ENCODE assay signal across 10 cellular contexts in the genomic region with DNA sequence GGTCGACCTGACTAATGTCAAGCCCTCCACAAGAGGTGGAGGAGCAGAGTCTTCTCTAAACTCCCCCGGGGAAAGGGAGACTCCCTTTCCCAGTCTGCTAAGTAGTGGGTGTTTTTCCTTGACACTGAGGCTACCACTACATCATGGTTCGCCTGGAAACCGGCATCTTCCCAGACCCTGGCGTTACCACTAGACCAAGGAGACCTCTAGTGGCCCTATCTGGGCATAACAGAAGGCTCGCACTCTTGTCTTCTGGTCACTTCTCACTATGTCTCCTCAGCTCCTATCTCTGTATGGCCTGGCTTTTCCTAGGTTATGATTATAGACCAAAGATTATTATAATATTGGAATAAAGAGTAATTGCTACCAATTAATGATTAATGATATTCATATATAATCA. TPM values are rescaled to one million over a fixed set of nuclear protein-coding genes. Genes with fewer than 3 reads are reported as not detected.
DNase-seq lines count a peak whose midpoint lies in the region; ATAC-seq and TF ChIP-seq lines count a peak whose summit lies in the region.
"Not testable (repeated sequence)": the region's sequence is repeated elsewhere in the genome, so short reads cannot be mapped to it uniquely, and the experiment has no call there.
"Had no signal": no experiment of that assay in that cellular context is flagged by ENCODE, and none has a peak within 500 bp of the region (broad histone marks: within the 10 kb centered on the region; RNA-seq: fewer than 3 reads in every experiment).

No MANE protein-coding gene starts in this region.

- POLR2A ChIA-PET in CD8-positive, alpha-beta T cell (lab: Charles Lee): not testable (repeated sequence)

- H4K20me1 ChIP-seq in GM23338 (replicated peaks; ENCODE audit: insufficient read depth); fibroblast of lung (ENCODE audit: control insufficient read depth, extremely low read depth, insufficient read depth, low read length): not testable (repeated sequence)

- not testable (repeated sequence) for H3K27me3 ChIP-seq in CD8-positive, alpha-beta T cell (ENCODE audit: insufficient read depth, low read length); GM23338 (ENCODE audit: insufficient read depth); adipocyte (replicated peaks; ENCODE audit: control insufficient read depth, insufficient read depth, low read length); fibroblast of lung (ENCODE audit: control insufficient read depth, insufficient read depth, low read length); liver (ENCODE audit: control insufficient read depth in 4 of 4, insufficient read depth in 4 of 4, low read length in 3 of 4)

- not testable (repeated sequence) for H3K4me1 ChIP-seq in CD8-positive, alpha-beta T cell (ENCODE audit: insufficient read depth, low read length); GM23338 (ENCODE audit: insufficient read depth); adipocyte (ENCODE audit: control insufficient read depth, insufficient read depth, low read length); fibroblast of lung (ENCODE audit: control insufficient read depth, extremely low read depth, insufficient read depth, low read length); liver (ENCODE audit: control insufficient read depth in 4 of 4, insufficient read depth in 4 of 4, low read length in 3 of 4)

- H3K9me3 ChIP-seq in CD8-positive, alpha-beta T cell (ENCODE audit: low read length); adipocyte (ENCODE audit: control insufficient read depth, low read length); fibroblast of lung (ENCODE audit: control insufficient read depth, insufficient read depth, low read depth, low read length); liver (ENCODE audit: control insufficient read depth in 4 of 4, low read length in 3 of 4): not testable (repeated sequence)

- H3K79me2 ChIP-seq in GM23338 (replicated peaks; ENCODE audit: insufficient read depth); fibroblast of lung (ENCODE audit: control insufficient read depth, insufficient read depth, low read length): not testable (repeated sequence)

- H3K4me2 ChIP-seq in GM23338; fibroblast of lung (ENCODE audit: extremely low read depth, insufficient read depth, low read length): not testable (repeated sequence)

- CTCF ChIA-PET in CD8-positive, alpha-beta T cell (lab: Charles Lee): not testable (repeated sequence)

- 17% methylated on average over 6 of the region's 6 CpGs for WGBS in liver

- peaks cover 10% of the 10 kb centered on the region for H3K27me3 Mint-ChIP-seq in CD8-positive, alpha-beta T cell (ENCODE audit: low read depth)
- H3K27me3 Mint-ChIP-seq in GM23338 (ENCODE audit: insufficient read depth, low read depth, poor library complexity): not testable (repeated sequence)

- H3K36me3 ChIP-seq in CD8-positive, alpha-beta T cell (ENCODE audit: insufficient read depth, low read length); GM23338 (ENCODE audit: insufficient read depth); adipocyte (ENCODE audit: control insufficient read depth, insufficient read depth, low read length, severe bottlenecking); fibroblast of lung (ENCODE audit: control insufficient read depth, insufficient read depth, low read length); liver (ENCODE audit: control insufficient read depth in 4 of 4, insufficient read depth in 3 of 4, low read depth in 1 of 4, low read length in 3 of 4): not testable (repeated sequence)

- not testable (repeated sequence) for H3K9me2 ChIP-seq in GM23338 (ENCODE audit: insufficient read depth)

- H3K4me1 Mint-ChIP-seq in CD8-positive, alpha-beta T cell (ENCODE audit: low read depth); GM23338: not testable (repeated sequence)

- not testable (repeated sequence) for H3K9me3 Mint-ChIP-seq in CD8-positive, alpha-beta T cell
- peaks cover 86% of the 10 kb centered on the region for H3K9me3 Mint-ChIP-seq in GM23338

- not testable (repeated sequence) for ATAC-seq in CD8-positive, alpha-beta T cell
- peak; percentile 65 for ATAC-seq in GM23338

- not testable (repeated sequence) for H3K36me3 Mint-ChIP-seq in CD8-positive, alpha-beta T cell; GM23338 (ENCODE audit: low read depth)

- not testable (repeated sequence) for H3K4me3 ChIP-seq in CD8-positive, alpha-beta T cell (ENCODE audit: low read depth, low read length); GM23338; adipocyte (ENCODE audit: low read length); fibroblast of lung (replicated peaks in 1 of 4; ENCODE audit: control extremely low read depth in 1 of 4, insufficient read depth in 1 of 4, low read depth in 3 of 4, low read length in 4 of 4); liver (ENCODE audit: low read depth in 1 of 3, low read length in 3 of 3)

- intact Hi-C loops in CD8-positive, alpha-beta T cell (cut with DNase I, micrococcal nuclease): loop anchor here in 1 of 2 experiments (10.0 kb wide), 1 partner anchor 240 kb away; no protein-coding TSS in a partner anchor

- not testable (repeated sequence) for H3K27ac ChIP-seq in CD8-positive, alpha-beta T cell (ENCODE audit: low read depth, low read length); GM23338 (ENCODE audit: low read depth); fibroblast of lung (ENCODE audit: insufficient read depth, low read length); liver (ENCODE audit: low read depth in 1 of 2, low read length in 2 of 2)

- TF ChIP-seq CTCF in CD8-positive, alpha-beta T cell (IDR thresholded peaks at IDR 0.05): peak; percentile 26
- TF ChIP-seq CTCF in GM23338 (conservative IDR thresholded peaks at IDR 0.05; ENCODE audit: low read depth in 2 of 2) (peak; percentile 61 to 71), fibroblast of lung (conservative IDR thresholded peaks at IDR 0.05 in 1 of 2, IDR thresholded peaks at IDR 0.05 in 1 of 2; ENCODE audit: low read depth in 1 of 2, low read length in 2 of 2) (peak; percentile 55 to 61), liver (IDR thresholded peaks at IDR 0.05; ENCODE audit: low read depth, low read length, missing input control) (peak; percentile 34)

- not testable (repeated sequence) for H3F3A ChIP-seq in GM23338 (replicated peaks; ENCODE audit: low read depth)

- TF ChIP-seq RAD21 in liver (IDR thresholded peaks at IDR 0.05): peak; percentile 53 to 63

- not testable (repeated sequence) for H3K9ac ChIP-seq in adipocyte (ENCODE audit: low read length); fibroblast of lung (ENCODE audit: insufficient read depth, low read length); liver (ENCODE audit: low read depth in 1 of 2, low read length in 2 of 2)

- H3K4me3 Mint-ChIP-seq in CD8-positive, alpha-beta T cell; GM23338: not testable (repeated sequence)

- peak overlapping the region; percentile 66; the same call in 1 of the 2 replicates for H2AFZ ChIP-seq in GM23338
- peak overlapping the region; percentile 30 for H2AFZ ChIP-seq in fibroblast of lung (ENCODE audit: low read length)

- not testable (repeated sequence) for H3K27ac Mint-ChIP-seq in CD8-positive, alpha-beta T cell; GM23338

- peak in 2 of 7 experiments; percentile 4 to 17 for DNase-seq in CD8-positive, alpha-beta T cell
- DNase-seq in GM23338 (ENCODE audit: low spot score): peak; percentile 79
- peak; percentile 34 for DNase-seq in NCI-H1092 (lab: John Stamatoyannopoulos, UW)
- DNase-seq in RKO (ENCODE audit: low spot score): peak; percentile 43
- peak; percentile 79 for DNase-seq in adipocyte (ENCODE audit: low read depth)
- peak; percentile 42 to 47 for DNase-seq in fibroblast of lung (ENCODE audit: low read depth in 2 of 2)
- DNase-seq in stimulated activated CD4-positive, alpha-beta T cell treated with anti-CD3 and anti-CD28 coated beads, Interleukin-12 subunit alpha, Interleukin-12 subunit beta, amount 100 ng/mL, for 4 hours: peak; percentile 10

RNA-seq across cellular contexts. Expression of gene PSG9, which starts 5.4 kb away (rescaled TPM):
- not detected for total RNA-seq in CD8-positive, alpha-beta T cell
- total RNA-seq in GM23338 (2014; rRNA removed; shearing (Covaris generic)): not detected in 2 replicates
- polyA plus RNA-seq in GM23338 (2016; fragmentation: Nextera tagmentation; extraction: Ambion mirVana) (not detected in 2 replicates), fibroblast of lung (3.4 and 4.3 TPM in 2 replicates), liver (not detected)
- total RNA-seq in fibroblast of lung (0.17 TPM in 1 of 2 replicates, not detected in the other), liver (not detected)
- polyA plus RNA-seq in fibroblast of lung (2012): 2.0 and 2.8 TPM in 2 replicates
- polyA minus RNA-seq in fibroblast of lung (ENCODE audit: low replicate concordance): 0.85 and 1.4 TPM in 2 replicates
- total RNA-seq: naive thymus-derived CD8-positive, alpha-beta T cell; thoracic aorta had no signal
- polyA plus RNA-seq: naive thymus-derived CD8-positive, alpha-beta T cell had no signal
